11 cellular contexts compared by ENCODE assay signal in genomic region chr19:5536982-5537579, GRCh38. TPM values are rescaled to one million over a fixed set of nuclear protein-coding genes. Genes with fewer than 3 reads are reported as not detected.
DNase-seq lines count a peak whose midpoint lies in the region; ATAC-seq and TF ChIP-seq lines count a peak whose summit lies in the region.
"Not testable (repeated sequence)": the region's sequence is repeated elsewhere in the genome, so short reads cannot be mapped to it uniquely, and the experiment has no call there.
"Had no signal": no experiment of that assay in that cellular context is flagged by ENCODE, and none has a peak within 500 bp of the region (broad histone marks: within the 10 kb centered on the region; RNA-seq: fewer than 3 reads in every experiment).

No MANE protein-coding gene starts in this region.

- H3K27ac ChIP-seq in HUES48 (ENCODE audit: low read depth, low read length) (peak overlapping the region; percentile 76), mammary epithelial cell (ENCODE audit: insufficient read depth, low read depth, low read length) (peak overlapping the region; percentile 76), foreskin keratinocyte (peak overlapping the region; percentile 98), smooth muscle cell (ENCODE audit: low read depth) (peak overlapping the region; percentile 60)
- not testable (repeated sequence) for H3K27ac ChIP-seq in SK-N-MC

- peak; percentile 84 for ATAC-seq in foreskin keratinocyte

- H3K4me1 Mint-ChIP-seq in neural crest cell, result peaks cover 24% of the 10 kb centered on the region

- not testable (repeated sequence) for H3K9me3 Mint-ChIP-seq in neural crest cell

- intact Hi-C loops in mammary epithelial cell (cut with micrococcal nuclease), result not testable (repeated sequence)

- 25% methylated on average over 11 of the region's 12 CpGs for WGBS in mammary epithelial cell (ENCODE audit: low coverage, missing lambda C conversion rate)
- WGBS in smooth muscle cell (ENCODE audit: low lambda C conversion rate), result 48% methylated on average over 12 of the region's 12 CpGs

- H3K36me3 Mint-ChIP-seq in neural crest cell (ENCODE audit: low read depth), result not testable (repeated sequence)

- not testable (repeated sequence) for H4K20me1 ChIP-seq in mammary epithelial cell (ENCODE audit: insufficient read depth, low read length); smooth muscle cell (ENCODE audit: low read depth)

- not testable (repeated sequence) for TF ChIP-seq CTCF in mammary epithelial cell (conservative IDR thresholded peaks at IDR 0.05 in 1 of 2, IDR thresholded peaks at IDR 0.05 in 1 of 2; ENCODE audit: extremely low read depth in 1 of 2, insufficient read depth in 1 of 2, low read depth in 1 of 2, low read length in 2 of 2); foreskin keratinocyte (conservative IDR thresholded peaks at IDR 0.05); neural crest cell (conservative IDR thresholded peaks at IDR 0.05); smooth muscle cell (IDR thresholded peaks at IDR 0.05; ENCODE audit: borderline replicate concordance, insufficient read depth, poor library complexity, severe bottlenecking)

- H3K27me3 Mint-ChIP-seq in neural crest cell (ENCODE audit: low read depth), result not testable (repeated sequence)

- H3K27me3 ChIP-seq in HUES48 (ENCODE audit: control insufficient read depth, insufficient read depth, low read length); mammary epithelial cell (ENCODE audit: insufficient read depth, low read length); foreskin keratinocyte; iPS-15b (ENCODE audit: control insufficient read depth, insufficient read depth, low read length); smooth muscle cell (ENCODE audit: low read depth): not testable (repeated sequence)

- CTCF ChIA-PET in mammary epithelial cell (lab: Charles Lee; ENCODE audit: low non-redundant PET), result interaction anchor here (0.6 to 0.7 kb wide), 2 partner anchors 21 to 33 kb away, joined by 4 to 15 read pairs; no protein-coding TSS in a partner anchor

- in situ Hi-C loops in mammary epithelial cell (cut with MboI; ENCODE audit: low sequenced_read_pairs in 2 of 2), result not testable (repeated sequence)

- H3K9ac ChIP-seq in ES-I3 (ENCODE audit: low read depth, low read length) (peak overlapping the region; percentile 33; the same call in 1 of the 2 replicates), mammary epithelial cell (ENCODE audit: insufficient read depth, low read length) (peak overlapping the region; percentile 29)
- not testable (repeated sequence) for H3K9ac ChIP-seq in HUES48 (ENCODE audit: low read depth, low read length); SK-N-MC (ENCODE audit: insufficient read length); iPS-15b (ENCODE audit: low read depth, low read length); smooth muscle cell (ENCODE audit: low read depth)

- H3K9me3 ChIP-seq in ES-I3 (ENCODE audit: control insufficient read depth, insufficient read depth, low read length); HUES48 (ENCODE audit: control insufficient read depth, insufficient read depth, low read length); SK-N-MC (ENCODE audit: low read depth, low read length); iPS-15b (ENCODE audit: control insufficient read depth, insufficient read depth, low read length); smooth muscle cell (replicated peaks; ENCODE audit: low read depth): not testable (repeated sequence)
- peaks cover 13% of the 10 kb centered on the region for H3K9me3 ChIP-seq in mammary epithelial cell (replicated peaks; ENCODE audit: insufficient read depth, low read length)

- peak overlapping the region; percentile 47 for H3K4me3 Mint-ChIP-seq in neural crest cell

- H3K27ac Mint-ChIP-seq in neural crest cell (ENCODE audit: unreplicated experiment), result not testable (repeated sequence)

- H3K4me3 ChIP-seq in HUES48 (ENCODE audit: low read depth, low read length) (peak overlapping the region; percentile 39; the same call in 1 of the 2 replicates), SK-N-MC (0 out of 2 replicates have a peak overlapping the region, but pooled peaks have one; percentile 22), iPS-15b (ENCODE audit: low read depth, low read length) (peak overlapping the region; percentile 39)
- not testable (repeated sequence) for H3K4me3 ChIP-seq in mammary epithelial cell (replicated peaks in 1 of 3; ENCODE audit: insufficient read depth in 1 of 3, low read depth in 2 of 3, low read length in 3 of 3); smooth muscle cell

- peak overlapping the region; percentile 72 for H2AFZ ChIP-seq in mammary epithelial cell (ENCODE audit: low read depth, low read length)
- not testable (repeated sequence) for H2AFZ ChIP-seq in smooth muscle cell (ENCODE audit: low read depth)

- not testable (repeated sequence) for DNase-seq in SK-N-MC (ENCODE audit: low read depth, low spot score); neural crest cell (ENCODE audit: low read depth, low spot score); smooth muscle cell (lab: John Stamatoyannopoulos, UW; ENCODE audit: unreplicated experiment)
- DNase-seq in mammary epithelial cell, result peak; percentile 91
- DNase-seq in foreskin keratinocyte, result peak; percentile 77 to 88

- H3K79me2 ChIP-seq in mammary epithelial cell (ENCODE audit: insufficient read depth, low read length); smooth muscle cell (ENCODE audit: low read depth): not testable (repeated sequence)

- dilution Hi-C loops in mammary epithelial cell (cut with HindIII; ENCODE audit: low sequenced_read_pairs), result not testable (repeated sequence)

- H3K36me3 ChIP-seq in ES-I3 (ENCODE audit: insufficient read depth, low read length); HUES48 (ENCODE audit: control insufficient read depth, insufficient read depth, low read length); SK-N-MC (ENCODE audit: insufficient read depth, low read length); mammary epithelial cell (ENCODE audit: insufficient read depth, low read length); iPS-15b (ENCODE audit: control insufficient read depth, insufficient read depth, low read length); smooth muscle cell (ENCODE audit: low read depth): not testable (repeated sequence)

- H3K4me2 ChIP-seq in mammary epithelial cell (ENCODE audit: insufficient read depth, low read depth, low read length), result peak overlapping the region; percentile 72
- H3K4me2 ChIP-seq in smooth muscle cell, result peak overlapping the region; percentile 63

- peaks cover 20% of the 10 kb centered on the region; the same call in 1 of the 2 replicates for H3K4me1 ChIP-seq in ES-I3 (ENCODE audit: insufficient read depth, low read length)
- H3K4me1 ChIP-seq in HUES48 (ENCODE audit: control insufficient read depth, insufficient read depth, low read length); foreskin keratinocyte; iPS-15b (ENCODE audit: control insufficient read depth, insufficient read depth, low read length); smooth muscle cell (ENCODE audit: low read depth): not testable (repeated sequence)
- H3K4me1 ChIP-seq in mammary epithelial cell (ENCODE audit: insufficient read depth, low read length), result peaks cover 17% of the 10 kb centered on the region

- BruUV-seq in mammary epithelial cell (replicated peaks; lab: Mats Ljungman, UMichigan), result not testable (repeated sequence)

- H3F3A ChIP-seq in smooth muscle cell (ENCODE audit: low read depth), result not testable (repeated sequence)

RNA-seq across cellular contexts. Expression of gene TINCR, which starts 30.7 kb away (rescaled TPM):
- total RNA-seq in mammary epithelial cell, result 1 to 10 TPM; 4.5 to 9.9 TPM
- 4.1 TPM for polyA plus RNA-seq in mammary epithelial cell
- polyA minus RNA-seq in mammary epithelial cell, result 2.9 TPM
- total RNA-seq in foreskin keratinocyte, result 0.46 and 1.1 TPM in 2 replicates
- 1.0 and 1.1 TPM in 2 replicates for polyA plus RNA-seq in foreskin keratinocyte
- total RNA-seq in neural crest cell, result 0.37 and 0.55 TPM in 2 replicates
- 2.9 and 6.2 TPM in 2 replicates for total RNA-seq in smooth muscle cell
- 2.2 and 5.7 TPM in 2 replicates for polyA plus RNA-seq in smooth muscle cell
- total RNA-seq: endothelial cell of umbilical vein, G401, glomerular endothelial cell had no signal
